19 cellular contexts compared by ENCODE assay signal in the genomic region with DNA sequence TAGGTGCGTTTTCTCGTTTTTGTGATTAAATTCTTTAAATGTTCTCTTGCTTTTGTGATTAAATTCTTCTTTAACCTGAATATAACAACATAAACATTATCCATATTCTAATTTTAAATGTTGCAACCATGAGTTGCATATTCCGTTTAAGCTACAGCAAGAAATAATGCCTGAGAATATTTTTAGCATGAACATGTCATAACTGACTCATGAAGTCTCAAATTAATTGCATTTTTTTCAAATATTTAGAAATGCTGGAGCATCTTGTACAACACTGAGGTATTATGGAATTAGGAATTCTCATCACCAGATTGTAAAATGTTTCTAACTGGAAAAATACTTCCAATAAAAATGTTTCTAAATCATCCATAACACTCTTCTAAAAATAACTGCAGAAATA. TPM values are rescaled to one million over a fixed set of nuclear protein-coding genes. Genes with fewer than 3 reads are reported as not detected.
A peak's percentile ranks its signal among the peaks of the same experiment; 100 is the strongest.
DNase-seq lines count a peak whose midpoint lies in the region; ATAC-seq and TF ChIP-seq lines count a peak whose summit lies in the region.
"Had no signal": no experiment of that assay in that cellular context is flagged by ENCODE, and none has a peak within 500 bp of the region (broad histone marks: within the 10 kb centered on the region; RNA-seq: fewer than 3 reads in every experiment).

No MANE protein-coding gene starts in this region.

- H3K27me3 ChIP-seq in esophagus muscularis mucosa (no peaks in the 10 kb centered on the region), gastrocnemius medialis (no peaks in the 10 kb centered on the region)
- H3K27me3 ChIP-seq: heart right ventricle, left lung, SJCRH30 had no signal

- in situ Hi-C loops in gastrocnemius medialis (cut with MboI; ENCODE audit: low sequenced_read_pairs in 4 of 4): no loop called here

- 27% methylated on average over 3 of the region's 3 CpGs for WGBS in esophagus muscularis mucosa

- no peaks in the 10 kb centered on the region for H3K36me3 Mint-ChIP-seq in activated naive CD4-positive, alpha-beta T cell treated with anti-CD3 and anti-CD28 coated beads, Interleukin-2, amount 50 U/mL, for 72 hours
- H3K36me3 Mint-ChIP-seq: CD8-positive, alpha-beta T cell; naive B cell had no signal

- intact Hi-C loops in esophagus muscularis mucosa (cut with DNase I) (loop anchor here (10.0 kb wide), 1 partner anchor 75 kb away; no protein-coding TSS in a partner anchor), gastrocnemius medialis (cut with DNase I; ENCODE audit: low total_unique reads) (loop anchor here (5.0 kb wide), 1 partner anchor 42 kb away; no protein-coding TSS in a partner anchor)

- H3K27ac Mint-ChIP-seq in activated naive CD4-positive, alpha-beta T cell treated with anti-CD3 and anti-CD28 coated beads, Interleukin-2, amount 50 U/mL, for 72 hours: no peak overlapping the region
- H3K27ac Mint-ChIP-seq: activated T-helper 1 cell treated with anti-CD3 and anti-CD28 coated beads, Interleukin-12 subunit alpha, Interleukin-12 subunit beta, Interleukin-2, Interleukin-4 antibody, amounts not matched to agents 30 ng/mL and 10 ng/mL and 1 ng/mL, durations not matched to agents 14 hours and 24 hours and 36 hours; CD8-positive, alpha-beta T cell; GM23338 had no signal

- peak; percentile 53 for DNase-seq in GM03348 (ENCODE audit: low spot score)
- DNase-seq in OCI-M1 (lab: John Stamatoyannopoulos, UW): peak; percentile 43
- no peak for DNase-seq in esophagus muscularis mucosa (ENCODE audit: extremely low spot score)
- DNase-seq in gastrocnemius medialis: no peak
- no peak for DNase-seq in activated naive CD4-positive, alpha-beta T cell treated with anti-CD3 and anti-CD28 coated beads, Interleukin-2, amount 50 U/mL, for 72 hours (ENCODE audit: low spot score in 2 of 2)
- no peak for DNase-seq in NCI-H1694 (lab: John Stamatoyannopoulos, UW)
- DNase-seq in dermis blood vessel endothelial cell: no peak
- no peak for DNase-seq in C1 segment of cervical spinal cord (lab: John Stamatoyannopoulos, UW)
- DNase-seq: CD8-positive, alpha-beta T cell; effector CD8-positive, alpha-beta T cell; GF-D8; heart right ventricle; left lung; naive B cell; NCI-H2029 treated with DMSO at 0.1 percent for 48 hours; SJCRH30; stimulated activated naive CD4-positive, alpha-beta T cell had no signal

- H3K9me3 ChIP-seq in esophagus muscularis mucosa (no peaks in the 10 kb centered on the region), gastrocnemius medialis (no peaks in the 10 kb centered on the region)
- H3K9me3 ChIP-seq: left lung had no signal

- TF ChIP-seq CTCF in esophagus muscularis mucosa (IDR thresholded peaks at IDR 0.05) (no peak), gastrocnemius medialis (IDR thresholded peaks at IDR 0.05 in 4 of 5, conservative IDR thresholded peaks at IDR 0.05 in 1 of 5) (no peak)

- no peak for TF ChIP-seq EP300 in esophagus muscularis mucosa (IDR thresholded peaks at IDR 0.05)

- peaks cover 0 to 3% of the 10 kb centered on the region in 2 donors for H3K9me3 Mint-ChIP-seq in activated naive CD4-positive, alpha-beta T cell treated with anti-CD3 and anti-CD28 coated beads, Interleukin-2, amount 50 U/mL, for 72 hours
- H3K9me3 Mint-ChIP-seq: activated T-helper 1 cell treated with anti-CD3 and anti-CD28 coated beads, Interleukin-12 subunit alpha, Interleukin-12 subunit beta, Interleukin-2, Interleukin-4 antibody, amounts not matched to agents 30 ng/mL and 10 ng/mL and 1 ng/mL, durations not matched to agents 14 hours and 24 hours and 36 hours had no signal

- TF ChIP-seq POLR2A in esophagus muscularis mucosa (IDR thresholded peaks at IDR 0.05; ENCODE audit: low read depth): no peak
- TF ChIP-seq POLR2A in gastrocnemius medialis (IDR thresholded peaks at IDR 0.05): no peak

- H3K4me3 ChIP-seq in esophagus muscularis mucosa (peak overlapping the region in 1 of 4 donors; percentile 1), gastrocnemius medialis (peak overlapping the region in 1 of 4 donors; percentile 5)
- H3K4me3 ChIP-seq: GM23338, left lung, SJCRH30 had no signal

- ATAC-seq in gastrocnemius medialis: peak in 1 of 2 donors; percentile 31
- no peak for ATAC-seq in activated naive CD4-positive, alpha-beta T cell treated with anti-CD3 and anti-CD28 coated beads, Interleukin-2, amount 50 U/mL, for 72 hours
- ATAC-seq: CD8-positive, alpha-beta T cell; GM23338; left lung had no signal

- H3K4me1 ChIP-seq in esophagus muscularis mucosa (peaks cover 10 to 76% (median 50%) of the 10 kb centered on the region in 4 donors), gastrocnemius medialis (peaks cover 53 to 80% of the 10 kb centered on the region in 2 donors)

- H3K36me3 ChIP-seq in esophagus muscularis mucosa (no peaks in the 10 kb centered on the region), gastrocnemius medialis (no peaks in the 10 kb centered on the region)
- H3K36me3 ChIP-seq: heart right ventricle, left lung, SJCRH30 had no signal

- H3K27ac ChIP-seq in esophagus muscularis mucosa (replicated peaks in 1 of 4) (peak overlapping the region in 3 of 4 donors; percentile 6 to 59 (median 37)), gastrocnemius medialis (peak overlapping the region; percentile 64 to 69 (median 65))
- H3K27ac ChIP-seq: SJCRH30 had no signal

RNA-seq across cellular contexts. Expression of gene ROCK2, which starts 14.7 kb away (rescaled TPM):
- total RNA-seq in esophagus muscularis mucosa: 100 to 1,000 TPM in 2 of 4 donors, 10 to 100 TPM in 2; 90.0 to 119 (median 101) TPM
- total RNA-seq in gastrocnemius medialis: 10 to 100 TPM; 42.0 to 85.4 (median 70.7) TPM
- total RNA-seq in activated naive CD4-positive, alpha-beta T cell treated with anti-CD3 and anti-CD28 coated beads, Interleukin-2, amount 50 U/mL, for 72 hours: 10 to 100 TPM in 1 of 2 donors, 1 to 10 TPM in 1; 7.5 to 15.4 TPM
- total RNA-seq in dermis blood vessel endothelial cell: 65.9 and 83.3 TPM in 2 replicates

Comparison
In these comparisons a context has a peak if more than half of its experiments do, and no peak if none do; other contexts are left out.
1. DNase-seq: peak in GM03348 (single experiment) and OCI-M1 (single experiment); none in esophagus muscularis mucosa (single experiment), gastrocnemius medialis (0 of 2), activated naive CD4-positive, alpha-beta T cell treated with anti-CD3 and anti-CD28 coated beads, Interleukin-2, amount 50 U/mL, for 72 hours (0 of 2), NCI-H1694 (single experiment), dermis blood vessel endothelial cell (single experiment) and C1 segment of cervical spinal cord (0 of 14).